In the genomic region with DNA sequence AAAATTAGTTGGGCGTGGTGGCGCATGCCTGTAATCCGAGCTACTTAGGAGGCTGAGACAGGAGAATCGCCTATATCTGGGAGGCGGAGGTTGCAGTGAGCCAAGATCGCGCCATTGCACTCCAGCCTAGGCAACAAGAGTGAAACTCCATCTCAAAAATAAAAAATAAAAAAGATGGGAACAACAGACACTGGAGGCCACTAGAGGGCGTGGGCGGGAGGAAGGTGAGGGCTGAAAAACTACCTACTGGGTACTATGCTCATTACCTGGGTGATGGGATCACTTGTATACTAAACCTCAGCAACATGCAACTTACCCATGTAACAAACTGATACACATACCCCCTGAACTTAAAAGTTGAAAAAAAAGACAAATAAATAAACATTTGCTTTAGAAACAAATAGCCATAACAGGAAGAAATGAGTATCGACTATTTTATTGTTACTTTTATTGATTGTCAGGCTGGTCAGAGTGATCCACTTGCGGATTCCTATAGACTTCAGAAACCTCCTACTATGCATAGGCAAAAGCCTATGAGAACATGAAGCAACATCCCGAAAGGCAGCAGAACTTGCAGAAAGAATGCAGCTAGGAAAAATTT, we compare ENCODE assay signal across 8 cellular contexts.
DNase-seq lines count a peak whose midpoint lies in the region; ATAC-seq and TF ChIP-seq lines count a peak whose summit lies in the region.

No MANE protein-coding gene starts in this region.

- no peak for ATAC-seq in gastroesophageal sphincter
- ATAC-seq in HG03139 (IDR thresholded peaks at IDR 0.05; ENCODE audit: unreplicated experiment), result no peak

- peak; percentile 14 for DNase-seq in iPS DF 4.7 (ENCODE audit: extremely low read depth, low spot score)
- no peak for DNase-seq in prostate gland (ENCODE audit: low spot score)
- DNase-seq in GDM1 (lab: John Stamatoyannopoulos, UW), result no peak

- H3K4me3 ChIP-seq in GM12875 (ENCODE audit: low read depth, low read length) (no peak overlapping the region), gastroesophageal sphincter (no peak overlapping the region), prostate gland (no peak overlapping the region)

- H3K27me3 ChIP-seq in gastroesophageal sphincter, result no peaks in the 10 kb centered on the region
- H3K27me3 ChIP-seq in prostate gland (replicated peaks; ENCODE audit: insufficient read depth), result no peaks in the 10 kb centered on the region

- H3K4me1 ChIP-seq in gastroesophageal sphincter (no peaks in the 10 kb centered on the region), prostate gland (replicated peaks) (no peaks in the 10 kb centered on the region)

- intact Hi-C loops in prostate gland (cut with DNase I), result no loop called here

- H3K36me3 ChIP-seq in gastroesophageal sphincter, result no peaks in the 10 kb centered on the region
- H3K36me3 ChIP-seq in prostate gland, result no peaks in the 10 kb centered on the region

- WGBS in gastroesophageal sphincter (ENCODE audit: low coverage in 1 of 2), 2 donors, result 68 to 72% methylated on average over 12 of the region's 12 CpGs
- WGBS in prostate gland, result 80% methylated on average over 12 of the region's 12 CpGs

- no peak for TF ChIP-seq EP300 in gastroesophageal sphincter (IDR thresholded peaks at IDR 0.05)

- H3K9me3 ChIP-seq in gastroesophageal sphincter, result no peaks in the 10 kb centered on the region
- H3K9me3 ChIP-seq in prostate gland, result no peaks in the 10 kb centered on the region

- no peak overlapping the region for H3K27ac ChIP-seq in C4-2B
- H3K27ac ChIP-seq in VCaP, result no peak overlapping the region
- no peak overlapping the region for H3K27ac ChIP-seq in gastroesophageal sphincter
- no peak overlapping the region for H3K27ac ChIP-seq in prostate gland

- TF ChIP-seq POLR2A in gastroesophageal sphincter (IDR thresholded peaks at IDR 0.05) (no peak), prostate gland (IDR thresholded peaks at IDR 0.05) (no peak)

- TF ChIP-seq CTCF in C4-2B (conservative IDR thresholded peaks at IDR 0.05) (peak; percentile 78), GM12875 (IDR thresholded peaks at IDR 0.05; ENCODE audit: borderline replicate concordance, insufficient read depth, low read depth, low read length) (peak; percentile 51), VCaP (conservative IDR thresholded peaks at IDR 0.05) (peak; percentile 76), gastroesophageal sphincter (IDR thresholded peaks at IDR 0.05) (no peak), prostate gland (IDR thresholded peaks at IDR 0.05) (no peak)

Comparison
In these comparisons a context has a peak if more than half of its experiments do, and no peak if none do; other contexts are left out.
1. CTCF ChIP-seq: peak in C4-2B (single experiment), GM12875 (single experiment) and VCaP (single experiment); none in gastroesophageal sphincter (0 of 4) and prostate gland (0 of 4).